Comparison of ENCODE assay signal across 28 cellular contexts in the genomic region with DNA sequence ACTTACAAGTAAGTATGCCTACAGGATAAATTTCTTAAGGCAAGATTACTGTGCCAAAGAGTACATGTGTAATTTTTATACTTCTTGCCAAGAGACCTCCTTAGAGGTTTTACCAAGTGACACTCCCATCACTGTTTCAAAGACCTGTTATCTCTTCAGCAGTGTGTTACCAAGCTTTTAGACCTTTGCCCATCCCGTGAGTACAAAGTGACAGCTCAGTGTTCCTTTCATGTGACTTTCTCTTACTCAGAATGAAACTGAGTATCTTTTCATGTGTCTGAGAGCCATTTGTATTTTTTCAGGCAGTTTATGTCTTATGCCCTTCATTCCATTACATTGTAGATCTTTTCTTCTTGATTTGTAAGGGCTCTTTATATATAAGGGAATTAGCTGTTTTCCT.
"Had no signal": no experiment of that assay in that cellular context is flagged by ENCODE, and none has a peak within 500 bp of the region (broad histone marks: within the 10 kb centered on the region; RNA-seq: fewer than 3 reads in every experiment).

No MANE protein-coding gene starts in this region.

- H3K27ac ChIP-seq: breast epithelium, parathyroid adenoma, psoas muscle, sigmoid colon, suprapubic skin, tibial artery, upper lobe of right lung, VCaP had no signal

- H3K36me3 Mint-ChIP-seq: activated CD8-positive, alpha-beta memory T cell treated with anti-CD3 and anti-CD28 coated beads, Interleukin-2, amount 10 ng/mL, durations not matched to agents 7 days and 5 days; activated naive CD4-positive, alpha-beta T cell treated with anti-CD3 and anti-CD28 coated beads, Interleukin-2, amount 10 ng/mL, durations not matched to agents 7 days and 5 days; immature natural killer cell; mesothelial cell of epicardium; naive thymus-derived CD8-positive, alpha-beta T cell; stimulated activated naive B cell treated with anti-CD40 and anti-IgM and Interleukin-4, amounts not matched to agents 10 μg/mL and 1 μg/mL and 100 μg/mL, for 72 hours had no signal

- H2AFZ ChIP-seq: parathyroid adenoma had no signal

- H3K27me3 Mint-ChIP-seq: activated CD4-positive, alpha-beta memory T cell treated with anti-CD3 and anti-CD28 coated beads, Interleukin-2, amount 10 ng/mL, durations not matched to agents 7 days and 5 days; activated CD4-positive, alpha-beta T cell treated with anti-CD3 and anti-CD28 coated beads, Interleukin-2, amount 10 ng/mL, durations not matched to agents 24 days and 14 days; activated CD8-positive, alpha-beta memory T cell treated with anti-CD3 and anti-CD28 coated beads, Interleukin-2, amount 10 ng/mL, durations not matched to agents 7 days and 5 days; stimulated activated naive B cell treated with anti-CD40 and anti-IgM and Interleukin-4, amounts not matched to agents 10 μg/mL and 1 μg/mL and 100 μg/mL, for 72 hours had no signal

- H3K27me3 ChIP-seq: tibial artery, upper lobe of right lung had no signal

- H3K79me2 ChIP-seq: parathyroid adenoma had no signal

- ATAC-seq: activated CD4-positive, CD25-positive, alpha-beta regulatory T cell treated with anti-CD3 and anti-CD28 coated beads, Interleukin-2, amount 50 U/mL, for 24 hours; activated CD8-positive, alpha-beta memory T cell treated with anti-CD3 and anti-CD28 coated beads, Interleukin-2, amount 10 ng/mL, durations not matched to agents 7 days and 5 days; esophagus mucosa; naive thymus-derived CD8-positive, alpha-beta T cell; psoas muscle; stimulated activated naive B cell treated with anti-CD40 and anti-IgM and Interleukin-4, amounts not matched to agents 10 μg/mL and 1 μg/mL and 100 μg/mL, for 72 hours; upper lobe of right lung had no signal

- H3K4me2 ChIP-seq: smooth muscle cell had no signal

- H3K36me3 ChIP-seq: breast epithelium, sigmoid colon, suprapubic skin, tibial artery, upper lobe of right lung had no signal

- DNase-seq: activated CD4-positive, alpha-beta memory T cell treated with anti-CD3 and anti-CD28 coated beads, Interleukin-2, amount 10 ng/mL, durations not matched to agents 7 days and 5 days; activated CD4-positive, alpha-beta T cell treated with anti-CD3 and anti-CD28 coated beads, Interleukin-2, amount 10 ng/mL, durations not matched to agents 24 days and 14 days; activated CD8-positive, alpha-beta memory T cell treated with anti-CD3 and anti-CD28 coated beads, Interleukin-2, amount 10 ng/mL, durations not matched to agents 7 days and 5 days; activated effector memory CD4-positive, alpha-beta T cell treated with anti-CD3 and anti-CD28 coated beads, Interleukin-2, amount 50 U/mL, for 16 hours; activated naive CD4-positive, alpha-beta T cell treated with anti-CD3 and anti-CD28 coated beads, Interleukin-2, amount 10 ng/mL, durations not matched to agents 7 days and 5 days; central memory CD4-positive, alpha-beta T cell; foreskin fibroblast; hypothalamus; immature natural killer cell; kidney; naive thymus-derived CD8-positive, alpha-beta T cell; nucleus accumbens; psoas muscle; sigmoid colon; stimulated activated CD4-positive, alpha-beta T cell treated with anti-CD3 and anti-CD28 coated beads, Interleukin-1b, Interleukin-23, amount 100 ng/mL, for 48 hours; stimulated activated naive B cell treated with anti-CD40 and anti-IgM and Interleukin-4, amounts not matched to agents 10 μg/mL and 1 μg/mL and 100 μg/mL, for 72 hours; T-helper 1 cell; tibial artery; upper lobe of right lung had no signal

- H3K4me3 Mint-ChIP-seq: activated CD4-positive, alpha-beta memory T cell treated with anti-CD3 and anti-CD28 coated beads, Interleukin-2, amount 10 ng/mL, durations not matched to agents 7 days and 5 days; activated CD4-positive, alpha-beta T cell treated with anti-CD3 and anti-CD28 coated beads, Interleukin-2, amount 10 ng/mL, durations not matched to agents 24 days and 14 days; activated CD8-positive, alpha-beta memory T cell treated with anti-CD3 and anti-CD28 coated beads, Interleukin-2, amount 10 ng/mL, durations not matched to agents 7 days and 5 days; activated naive CD4-positive, alpha-beta T cell treated with anti-CD3 and anti-CD28 coated beads, Interleukin-2, amount 10 ng/mL, durations not matched to agents 7 days and 5 days; immature natural killer cell; mesothelial cell of epicardium; naive thymus-derived CD8-positive, alpha-beta T cell; neural crest cell; stimulated activated naive B cell treated with anti-CD40 and anti-IgM and Interleukin-4, amounts not matched to agents 10 μg/mL and 1 μg/mL and 100 μg/mL, for 72 hours had no signal

- H3K9me3 Mint-ChIP-seq: activated CD4-positive, alpha-beta memory T cell treated with anti-CD3 and anti-CD28 coated beads, Interleukin-2, amount 10 ng/mL, durations not matched to agents 7 days and 5 days; activated CD4-positive, alpha-beta T cell treated with anti-CD3 and anti-CD28 coated beads, Interleukin-2, amount 10 ng/mL, durations not matched to agents 24 days and 14 days; activated naive CD4-positive, alpha-beta T cell treated with anti-CD3 and anti-CD28 coated beads, Interleukin-2, amount 10 ng/mL, durations not matched to agents 7 days and 5 days; immature natural killer cell; mesothelial cell of epicardium; naive thymus-derived CD8-positive, alpha-beta T cell; neural crest cell had no signal

- H3K27ac Mint-ChIP-seq: activated CD4-positive, alpha-beta memory T cell treated with anti-CD3 and anti-CD28 coated beads, Interleukin-2, amount 10 ng/mL, durations not matched to agents 7 days and 5 days; activated CD4-positive, alpha-beta T cell treated with anti-CD3 and anti-CD28 coated beads, Interleukin-2, amount 10 ng/mL, durations not matched to agents 24 days and 14 days; activated CD8-positive, alpha-beta memory T cell treated with anti-CD3 and anti-CD28 coated beads, Interleukin-2, amount 10 ng/mL, durations not matched to agents 7 days and 5 days; activated naive CD4-positive, alpha-beta T cell treated with anti-CD3 and anti-CD28 coated beads, Interleukin-2, amount 10 ng/mL, durations not matched to agents 7 days and 5 days; immature natural killer cell; mesothelial cell of epicardium; naive thymus-derived CD8-positive, alpha-beta T cell; stimulated activated naive B cell treated with anti-CD40 and anti-IgM and Interleukin-4, amounts not matched to agents 10 μg/mL and 1 μg/mL and 100 μg/mL, for 72 hours had no signal

- H3K4me3 ChIP-seq: breast epithelium, psoas muscle, sigmoid colon, smooth muscle cell, suprapubic skin, tibial artery, upper lobe of right lung had no signal

- H3K9me3 ChIP-seq: breast epithelium, psoas muscle, sigmoid colon, suprapubic skin, tibial artery, upper lobe of right lung had no signal

- H3K4me1 Mint-ChIP-seq: activated CD4-positive, alpha-beta memory T cell treated with anti-CD3 and anti-CD28 coated beads, Interleukin-2, amount 10 ng/mL, durations not matched to agents 7 days and 5 days; activated naive CD4-positive, alpha-beta T cell treated with anti-CD3 and anti-CD28 coated beads, Interleukin-2, amount 10 ng/mL, durations not matched to agents 7 days and 5 days; immature natural killer cell; mesothelial cell of epicardium; naive thymus-derived CD8-positive, alpha-beta T cell; neural crest cell; stimulated activated naive B cell treated with anti-CD40 and anti-IgM and Interleukin-4, amounts not matched to agents 10 μg/mL and 1 μg/mL and 100 μg/mL, for 72 hours had no signal

- H3K9ac ChIP-seq: parathyroid adenoma had no signal

- H3K4me1 ChIP-seq: breast epithelium, parathyroid adenoma, psoas muscle, sigmoid colon, suprapubic skin, tibial artery, upper lobe of right lung had no signal
